In the genomic region with DNA sequence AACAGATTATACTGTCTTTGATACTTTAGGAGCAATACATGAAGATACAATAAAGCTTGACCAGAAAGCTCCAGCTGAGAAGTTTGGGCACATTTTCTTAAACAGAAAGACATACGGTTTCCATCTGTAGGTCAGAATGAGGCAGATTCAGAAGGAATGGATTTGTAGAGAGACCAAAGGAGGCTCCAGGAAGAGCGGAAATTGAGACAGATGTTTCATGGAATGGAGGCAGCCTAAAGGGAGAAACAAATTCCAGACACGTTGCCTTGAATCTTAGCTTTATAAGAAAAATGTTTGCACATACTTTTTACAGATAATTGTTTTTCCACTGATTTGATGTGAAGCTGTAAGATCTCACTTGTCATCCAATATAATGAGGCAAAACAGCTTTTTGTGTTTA, we compare ENCODE assay signal across 1 cellular context.
TF ChIP-seq lines count a peak whose summit lies in the region.

No MANE protein-coding gene starts in this region.

TF ChIP-seq in SK-N-SH, 30 proteins besides CTCF, POLR2A, EP300 and RAD21:
- no peak for TF ChIP-seq RXRA (IDR thresholded peaks at IDR 0.05; ENCODE audit: borderline replicate concordance, low read depth)
- no peak for TF ChIP-seq MEF2A (IDR thresholded peaks at IDR 0.05; ENCODE audit: borderline replicate concordance, low read depth)
- TF ChIP-seq TAF1 (IDR thresholded peaks at IDR 0.05; ENCODE audit: borderline replicate concordance, low read depth, low read length) = no peak
- TF ChIP-seq FOXM1 (IDR thresholded peaks at IDR 0.05; ENCODE audit: low read depth) = no peak
- TF ChIP-seq SMC3 (IDR thresholded peaks at IDR 0.05; ENCODE audit: low read depth, low read length) = no peak
- TF ChIP-seq SIN3A (IDR thresholded peaks at IDR 0.05; ENCODE audit: borderline replicate concordance, low read depth, low read length) = no peak
